24 cellular contexts compared by ENCODE assay signal in genomic region chr11:36155301-36155700, GRCh38.
DNase-seq lines count a peak whose midpoint lies in the region; ATAC-seq and TF ChIP-seq lines count a peak whose summit lies in the region.
"Had no signal": no experiment of that assay in that cellular context is flagged by ENCODE, and none has a peak within 500 bp of the region (broad histone marks: within the 10 kb centered on the region; RNA-seq: fewer than 3 reads in every experiment).

No MANE protein-coding gene starts in this region.

- intact Hi-C loops in breast epithelium (cut with DNase I; ENCODE audit: low total_unique reads) (loop anchor here (10.0 kb wide), 1 partner anchor 1080 kb away; no protein-coding TSS in a partner anchor), left lung (cut with DNase I) (loop anchor here in 1 of 2 donors (10.0 kb wide), 1 partner anchor 110 kb away; no protein-coding TSS in a partner anchor)
- intact Hi-C loops in CD4-positive, alpha-beta T cell (cut with DNase I, micrococcal nuclease), result no loop called here

- no peak for TF ChIP-seq CTCF in breast epithelium (IDR thresholded peaks at IDR 0.05)
- TF ChIP-seq CTCF in left lung (IDR thresholded peaks at IDR 0.05), result no peak
- no peak for TF ChIP-seq CTCF in CD4-positive, alpha-beta T cell (IDR thresholded peaks at IDR 0.05)

- no peaks in the 10 kb centered on the region for H3K9me3 Mint-ChIP-seq in activated T-cell treated with anti-CD3 and anti-CD28 coated beads, Interleukin-2, amount 50 U/mL, for 72 hours
- H3K9me3 Mint-ChIP-seq in activated T-cell treated with anti-CD3 and anti-CD28 coated beads, Interleukin-2, amount 50 U/mL, for 24 hours, result no peaks in the 10 kb centered on the region
- no peaks in the 10 kb centered on the region for H3K9me3 Mint-ChIP-seq in CD4-positive, alpha-beta T cell
- H3K9me3 Mint-ChIP-seq: activated B cell treated with CpG ODN at 0.5 μM for 24 hours; activated naive CD8-positive, alpha-beta T cell treated with anti-CD3 and anti-CD28 coated beads, Interleukin-2, amount 50 U/mL, for 24 hours; natural killer cell had no signal

- peak overlapping the region; percentile 40 for H3K27ac Mint-ChIP-seq in activated T-cell treated with anti-CD3 and anti-CD28 coated beads, Interleukin-2, amount 50 U/mL, for 72 hours
- H3K27ac Mint-ChIP-seq in activated T-cell treated with anti-CD3 and anti-CD28 coated beads, Interleukin-2, amount 50 U/mL, for 24 hours, result no peak overlapping the region
- H3K27ac Mint-ChIP-seq in CD4-positive, alpha-beta T cell, result no peak overlapping the region
- H3K27ac Mint-ChIP-seq: activated B cell treated with CpG ODN at 0.5 μM for 24 hours; activated naive CD8-positive, alpha-beta T cell treated with anti-CD3 and anti-CD28 coated beads, Interleukin-2, amount 50 U/mL, for 24 hours; natural killer cell had no signal

- H3K27me3 ChIP-seq in breast epithelium (no peaks in the 10 kb centered on the region), left lung (no peaks in the 10 kb centered on the region)
- H3K27me3 ChIP-seq in CD4-positive, alpha-beta T cell (ENCODE audit: control insufficient read depth, insufficient read depth, low read length), result no peaks in the 10 kb centered on the region
- H3K27me3 ChIP-seq: gastrocnemius medialis, suprapubic skin had no signal

- DNase-seq in activated T-cell treated with anti-CD3 and anti-CD28 coated beads, Interleukin-2, amount 50 U/mL, for 72 hours, result no peak
- no peak for DNase-seq in activated T-cell treated with anti-CD3 and anti-CD28 coated beads, Interleukin-2, amount 50 U/mL, for 24 hours
- no peak for DNase-seq in breast epithelium (ENCODE audit: low spot score in 2 of 2)
- no peak for DNase-seq in left lung
- DNase-seq in NCI-H2171 (lab: John Stamatoyannopoulos, UW), result no peak
- DNase-seq in DMS153 (lab: John Stamatoyannopoulos, UW), result no peak
- DNase-seq in CD4-positive, alpha-beta T cell, result no peak
- DNase-seq: activated B cell treated with CpG ODN at 0.5 μM for 24 hours; activated CD4-positive, alpha-beta T cell treated with anti-CD3 and anti-CD28 coated beads, Interleukin-2, amount 50 U/mL, for 48 hours; activated CD8-positive, alpha-beta memory T cell treated with anti-CD3 and anti-CD28 coated beads, Interleukin-2, amount 50 U/mL, for 48 hours; activated effector memory CD4-positive, alpha-beta T cell treated with Interleukin-2 at 50 U/mL for 16 hours; activated naive CD8-positive, alpha-beta T cell treated with anti-CD3 and anti-CD28 coated beads, Interleukin-2, amount 50 U/mL, for 24 hours; DND-41; erythroblast; gastrocnemius medialis; mesenchymal stem cell; natural killer cell; NCI-H748 treated with DMSO at 0.1 percent for 48 hours; posterior cingulate gyrus; T-helper 9 cell had no signal

- H3K4me1 ChIP-seq in breast epithelium (no peaks in the 10 kb centered on the region), left lung (peaks cover 0 to 23% of the 10 kb centered on the region in 2 donors)

- H3K36me3 ChIP-seq in breast epithelium (no peaks in the 10 kb centered on the region), left lung (no peaks in the 10 kb centered on the region)
- H3K36me3 ChIP-seq: gastrocnemius medialis, suprapubic skin had no signal

- peak overlapping the region; percentile 54 to 56 for H3K27ac ChIP-seq in breast epithelium
- H3K27ac ChIP-seq in left lung, result peak overlapping the region in 1 of 2 donors; percentile 20
- peak overlapping the region; percentile 54 for H3K27ac ChIP-seq in temporal lobe (ENCODE audit: low read depth, low read length)
- no peak overlapping the region for H3K27ac ChIP-seq in CD4-positive, alpha-beta T cell (ENCODE audit: low read depth, low read length)
- H3K27ac ChIP-seq: 22Rv1, gastrocnemius medialis, KMS-11, suprapubic skin had no signal

- peaks cover 30% of the 10 kb centered on the region for H3K27me3 Mint-ChIP-seq in activated T-cell treated with anti-CD3 and anti-CD28 coated beads, Interleukin-2, amount 50 U/mL, for 72 hours (ENCODE audit: low read depth)
- peaks cover 16% of the 10 kb centered on the region for H3K27me3 Mint-ChIP-seq in activated T-cell treated with anti-CD3 and anti-CD28 coated beads, Interleukin-2, amount 50 U/mL, for 24 hours
- H3K27me3 Mint-ChIP-seq in CD4-positive, alpha-beta T cell, result peaks cover 13% of the 10 kb centered on the region

- ATAC-seq in activated T-cell treated with anti-CD3 and anti-CD28 coated beads, Interleukin-2, amount 50 U/mL, for 72 hours (replicated peaks in 1 of 2), result no peak
- peak; percentile 18 for ATAC-seq in left lung
- ATAC-seq in CD4-positive, alpha-beta T cell (ENCODE audit: poor library complexity), result no peak
- ATAC-seq: activated naive CD8-positive, alpha-beta T cell treated with anti-CD3 and anti-CD28 coated beads, Interleukin-2, amount 50 U/mL, for 24 hours; gastrocnemius medialis; natural killer cell had no signal

- TF ChIP-seq POLR2A in breast epithelium (IDR thresholded peaks at IDR 0.05), result no peak

- H3K4me3 ChIP-seq in breast epithelium (no peak overlapping the region), left lung (no peak overlapping the region)
- H3K4me3 ChIP-seq: gastrocnemius medialis, suprapubic skin had no signal

- H3K9me3 ChIP-seq in breast epithelium (no peaks in the 10 kb centered on the region), left lung (no peaks in the 10 kb centered on the region)
- H3K9me3 ChIP-seq in CD4-positive, alpha-beta T cell (ENCODE audit: control insufficient read depth, low read length), result no peaks in the 10 kb centered on the region
- H3K9me3 ChIP-seq: gastrocnemius medialis, suprapubic skin had no signal

- H3K36me3 Mint-ChIP-seq in activated T-cell treated with anti-CD3 and anti-CD28 coated beads, Interleukin-2, amount 50 U/mL, for 72 hours (ENCODE audit: insufficient read depth in 2 of 2), result no peaks in the 10 kb centered on the region
- H3K36me3 Mint-ChIP-seq in activated T-cell treated with anti-CD3 and anti-CD28 coated beads, Interleukin-2, amount 50 U/mL, for 24 hours (ENCODE audit: low read depth), result no peaks in the 10 kb centered on the region
- no peaks in the 10 kb centered on the region for H3K36me3 Mint-ChIP-seq in CD4-positive, alpha-beta T cell (ENCODE audit: low read depth)
- H3K36me3 Mint-ChIP-seq: natural killer cell had no signal

- no peak overlapping the region for H3K4me3 Mint-ChIP-seq in activated T-cell treated with anti-CD3 and anti-CD28 coated beads, Interleukin-2, amount 50 U/mL, for 72 hours
- no peak overlapping the region for H3K4me3 Mint-ChIP-seq in activated T-cell treated with anti-CD3 and anti-CD28 coated beads, Interleukin-2, amount 50 U/mL, for 24 hours
- H3K4me3 Mint-ChIP-seq in CD4-positive, alpha-beta T cell, result no peak overlapping the region
- H3K4me3 Mint-ChIP-seq: activated B cell treated with CpG ODN at 0.5 μM for 24 hours; activated naive CD8-positive, alpha-beta T cell treated with anti-CD3 and anti-CD28 coated beads, Interleukin-2, amount 50 U/mL, for 24 hours; natural killer cell had no signal

- no peaks in the 10 kb centered on the region for H3K4me1 Mint-ChIP-seq in activated T-cell treated with anti-CD3 and anti-CD28 coated beads, Interleukin-2, amount 50 U/mL, for 72 hours (ENCODE audit: low read depth)
- H3K4me1 Mint-ChIP-seq in activated T-cell treated with anti-CD3 and anti-CD28 coated beads, Interleukin-2, amount 50 U/mL, for 24 hours (ENCODE audit: low read depth), result no peaks in the 10 kb centered on the region
- no peaks in the 10 kb centered on the region for H3K4me1 Mint-ChIP-seq in CD4-positive, alpha-beta T cell (ENCODE audit: low read depth)
- H3K4me1 Mint-ChIP-seq: activated B cell treated with CpG ODN at 0.5 μM for 24 hours; activated naive CD8-positive, alpha-beta T cell treated with anti-CD3 and anti-CD28 coated beads, Interleukin-2, amount 50 U/mL, for 24 hours; natural killer cell had no signal

- POLR2A ChIA-PET in CD4-positive, alpha-beta T cell (lab: Charles Lee), result no interaction called here

- CTCF ChIA-PET in CD4-positive, alpha-beta T cell (lab: Charles Lee), result no interaction called here
